ENCODE assay signal across 22 cellular contexts in the genomic region with DNA sequence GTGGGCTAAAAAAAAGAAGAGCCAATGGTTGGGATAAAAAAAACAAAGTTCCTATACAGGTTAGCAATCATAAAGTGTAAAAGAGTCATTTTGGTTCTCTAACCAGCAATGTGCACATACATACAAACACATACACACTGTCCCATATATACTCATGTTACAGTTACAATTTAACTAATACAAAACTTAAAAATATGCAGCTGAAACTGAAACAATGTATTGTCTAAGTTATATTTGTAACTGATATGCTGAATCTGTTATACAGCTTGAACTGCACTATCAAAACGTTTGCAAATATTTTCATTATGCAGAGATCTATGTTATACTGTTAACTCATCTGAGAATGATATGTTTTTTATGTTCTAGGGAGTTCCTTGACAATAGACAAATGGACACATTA.
DNase-seq lines count a peak whose midpoint lies in the region; ATAC-seq and TF ChIP-seq lines count a peak whose summit lies in the region.
"Had no signal": no experiment of that assay in that cellular context is flagged by ENCODE, and none has a peak within 500 bp of the region (broad histone marks: within the 10 kb centered on the region; RNA-seq: fewer than 3 reads in every experiment).

No MANE protein-coding gene starts in this region.

- H3K18ac ChIP-seq in H9 (ENCODE audit: insufficient read length, low read depth, low read length), result no peak overlapping the region

- no peak overlapping the region for H2BK20ac ChIP-seq in H9 (ENCODE audit: low read depth, low read length, poor library complexity, severe bottlenecking)

- no peak overlapping the region for H4K5ac ChIP-seq in H9 (ENCODE audit: insufficient read length, low read depth, low read length)

- H3K27ac ChIP-seq in H9 (ENCODE audit: insufficient read length, low read depth, low read length), result no peak overlapping the region
- H3K27ac ChIP-seq: thoracic aorta had no signal

- H3K9ac ChIP-seq in H9 (ENCODE audit: extremely low read depth, insufficient read length, low read length), result no peak overlapping the region

- H2AFZ ChIP-seq in H9 (ENCODE audit: low read length), result no peak overlapping the region

- H4K91ac ChIP-seq in H9 (ENCODE audit: insufficient read length, low read depth, low read length), result no peak overlapping the region

- no peak overlapping the region for H2AK5ac ChIP-seq in H9 (ENCODE audit: insufficient read length, low read length)

- H2BK15ac ChIP-seq in H9 (ENCODE audit: low read depth, low read length), result no peak overlapping the region

- H3K4ac ChIP-seq in H9 (ENCODE audit: low read depth, low read length), result no peak overlapping the region

- H2BK120ac ChIP-seq in H9 (ENCODE audit: low read depth, low read length, poor library complexity, severe bottlenecking), result no peak overlapping the region

- H3K4me1 ChIP-seq in H9 (ENCODE audit: insufficient read depth, low read length), result no peaks in the 10 kb centered on the region

- peaks cover 0 to 12% (median 0%) of the 10 kb centered on the region in 3 experiments; a peak in 3 of 7 replicates for H3K36me3 Mint-ChIP-seq in H9 (ENCODE audit: insufficient read depth in 1 of 3, low read depth in 3 of 3)

- H3K79me2 ChIP-seq in H9 (ENCODE audit: insufficient read depth, low read length), result no peaks in the 10 kb centered on the region

- H3K23ac ChIP-seq in H9 (ENCODE audit: insufficient read length, low read depth, low read length), result no peak overlapping the region

- intact Hi-C loops in left colon (cut with DNase I, micrococcal nuclease), result no loop called here

- no peaks in the 10 kb centered on the region for H3K27me3 Mint-ChIP-seq in H9 (ENCODE audit: low read depth)
- H3K27me3 Mint-ChIP-seq: activated T-helper 17 cell treated with anti-CD3 and anti-CD28 coated beads, Interleukin-2, amount 50 U/mL, for 72 hours; B cell; naive thymus-derived CD8-positive, alpha-beta T cell had no signal

- 0 out of 4 replicates have a peak, but pooled peaks cover 0 to 2% of the 10 kb centered on the region in 2 experiments for H3K4me1 Mint-ChIP-seq in H9

- no peak overlapping the region for H3K27ac Mint-ChIP-seq in H9
- H3K27ac Mint-ChIP-seq: B cell; T-helper 1 cell treated with Interleukin-12 subunit alpha and Interleukin-12 subunit beta and Interleukin-4 antibody, amounts not matched to agents 30 μg/mL and 1 μg/mL, for 36 hours; WTC11 had no signal

- no peak for TF ChIP-seq CTCF in H9 (conservative IDR thresholded peaks at IDR 0.05)

- no peaks in the 10 kb centered on the region for H3K23me2 ChIP-seq in H9 (ENCODE audit: insufficient read length, low read depth, low read length, poor library complexity, severe bottlenecking)

- H4K8ac ChIP-seq in H9 (replicated peaks; ENCODE audit: insufficient read length, low read depth, low read length), result no peak overlapping the region

- H3K27me3 ChIP-seq in H9 (ENCODE audit: insufficient read depth, low read length), result no peaks in the 10 kb centered on the region

- ATAC-seq in GM18907 (IDR thresholded peaks at IDR 0.05; ENCODE audit: unreplicated experiment) (peak; percentile 65), GM21576 (IDR thresholded peaks at IDR 0.05; ENCODE audit: unreplicated experiment) (peak; percentile 50), HG03108 (IDR thresholded peaks at IDR 0.05; ENCODE audit: unreplicated experiment) (peak; percentile 51), left colon (no peak), HG03521 (IDR thresholded peaks at IDR 0.05; ENCODE audit: unreplicated experiment) (no peak)
- ATAC-seq: activated T-helper 17 cell treated with anti-CD3 and anti-CD28 coated beads, Interleukin-2, amount 50 U/mL, for 72 hours; naive thymus-derived CD8-positive, alpha-beta T cell; WTC11 had no signal

- no peak overlapping the region for H3T11ph ChIP-seq in H9 (ENCODE audit: low read length)

- no peaks in the 10 kb centered on the region for H3K79me1 ChIP-seq in H9 (ENCODE audit: insufficient read depth, low read depth, low read length, poor library complexity, severe bottlenecking)

- H3K9me3 ChIP-seq in H9 (ENCODE audit: control insufficient read depth, low read depth, low read length), result no peaks in the 10 kb centered on the region
- H3K9me3 ChIP-seq: thoracic aorta had no signal

- no peak overlapping the region for H3K4me3 Mint-ChIP-seq in H9
- H3K4me3 Mint-ChIP-seq: activated T-helper 17 cell treated with anti-CD3 and anti-CD28 coated beads, Interleukin-2, amount 50 U/mL, for 72 hours; T-helper 1 cell treated with Interleukin-12 subunit alpha and Interleukin-12 subunit beta and Interleukin-4 antibody, amounts not matched to agents 30 μg/mL and 1 μg/mL, for 36 hours; WTC11 had no signal

- no peak overlapping the region for H3K14ac ChIP-seq in H9 (ENCODE audit: insufficient read depth, low read length)

- H4K20me1 ChIP-seq in H9 (ENCODE audit: control insufficient read depth, insufficient read depth, insufficient read length), result no peaks in the 10 kb centered on the region

- peaks cover 0 to 3% of the 10 kb centered on the region in 2 experiments; a peak in 1 of 5 replicates for H3K9me3 Mint-ChIP-seq in H9

- H2BK5ac ChIP-seq in H9 (ENCODE audit: insufficient read length, low read length), result no peak overlapping the region

- H3K4me2 ChIP-seq in H9 (ENCODE audit: insufficient read depth, insufficient read length, low read length), result no peak overlapping the region

- H3K56ac ChIP-seq in H9 (ENCODE audit: insufficient read length, low read depth, low read length), result no peak overlapping the region

- no peak overlapping the region for H2BK12ac ChIP-seq in H9 (ENCODE audit: insufficient read length, low read depth, low read length)

- WGBS in H9 (ENCODE audit: extremely low coverage, insufficient read length, low lambda C conversion rate), result no CpG with 5 or more reads among the region's 1 CpG

- DNase-seq in left colon (no peak), NK-92 (lab: John Stamatoyannopoulos, UW; ENCODE audit: unreplicated experiment) (no peak), H9 (no peak)
- DNase-seq: caudate nucleus; DMS153; effector CD4-positive, alpha-beta T cell; GOT3; head of caudate nucleus; naive thymus-derived CD8-positive, alpha-beta T cell; NCI-H187 treated with DMSO at 0.1 percent for 48 hours; posterior cingulate gyrus; SHP77; stimulated activated CD4-positive, alpha-beta T cell treated with anti-CD3 and anti-CD28 coated beads, Interleukin-4, amount 100 ng/mL, for 24 hours had no signal

Comparison
In these comparisons a context has a peak if more than half of its experiments do, and no peak if none do; other contexts are left out.
1. ATAC-seq: peak in GM18907 (single experiment), GM21576 (single experiment) and HG03108 (single experiment); none in left colon (single experiment) and HG03521 (single experiment).